In the genomic region with DNA sequence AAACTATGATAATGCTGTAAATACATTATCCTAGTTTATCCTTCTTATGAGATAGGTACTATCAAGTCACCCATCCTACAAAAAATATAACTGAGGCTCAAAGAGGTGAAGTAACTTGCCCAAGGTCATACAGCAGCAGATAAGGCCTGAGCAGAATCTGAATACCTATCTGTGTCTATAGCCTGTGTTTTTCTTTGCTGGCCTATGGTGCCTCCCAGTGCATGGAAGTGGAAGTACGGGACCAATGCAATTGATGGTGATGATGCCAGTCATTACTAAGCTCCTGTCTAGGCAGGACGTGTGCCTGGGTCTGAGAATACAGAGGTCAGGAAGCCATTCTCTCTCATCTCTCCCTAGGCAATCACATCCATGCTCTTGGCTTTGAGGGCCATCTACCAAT, we compare ENCODE assay signal across 8 cellular contexts.
DNase-seq lines count a peak whose midpoint lies in the region; ATAC-seq lines count a peak whose summit lies in the region.

No MANE protein-coding gene starts in this region.

- H3K9me3 Mint-ChIP-seq in activated T-helper 17 cell treated with anti-CD3 and anti-CD28 coated beads, Interleukin-2, amount 50 U/mL, for 72 hours = no peaks in the 10 kb centered on the region

- ATAC-seq in GM19043 (IDR thresholded peaks at IDR 0.05; ENCODE audit: low read depth, unreplicated experiment) = peak; percentile 89
- peak; percentile 89 for ATAC-seq in HG03103 (IDR thresholded peaks at IDR 0.05; ENCODE audit: low read depth, unreplicated experiment)
- peak; percentile 84 for ATAC-seq in activated T-helper 17 cell treated with anti-CD3 and anti-CD28 coated beads, Interleukin-2, amount 50 U/mL, for 72 hours (replicated peaks)

- no peaks in the 10 kb centered on the region for H3K36me3 Mint-ChIP-seq in activated T-helper 17 cell treated with anti-CD3 and anti-CD28 coated beads, Interleukin-2, amount 50 U/mL, for 72 hours (ENCODE audit: low read depth)

- no peak overlapping the region for H3K27ac Mint-ChIP-seq in activated T-helper 17 cell treated with anti-CD3 and anti-CD28 coated beads, Interleukin-2, amount 50 U/mL, for 72 hours

- H3K4me1 Mint-ChIP-seq in activated T-helper 17 cell treated with anti-CD3 and anti-CD28 coated beads, Interleukin-2, amount 50 U/mL, for 72 hours = peaks cover 5% of the 10 kb centered on the region

- H3K27me3 Mint-ChIP-seq in activated T-helper 17 cell treated with anti-CD3 and anti-CD28 coated beads, Interleukin-2, amount 50 U/mL, for 72 hours = no peaks in the 10 kb centered on the region

- H3K4me3 Mint-ChIP-seq in activated T-helper 17 cell treated with anti-CD3 and anti-CD28 coated beads, Interleukin-2, amount 50 U/mL, for 72 hours = no peak overlapping the region

- DNase-seq in DMS53 (lab: John Stamatoyannopoulos, UW) (peak; percentile 80), NCI-H748 (lab: John Stamatoyannopoulos, UW; ENCODE audit: unreplicated experiment) (peak; percentile 50), iPS DF 4.7 (ENCODE audit: extremely low read depth, low spot score) (peak; percentile 41), activated gamma-delta T cell treated with Interleukin-2 at 50 U/mL for 16 hours (no peak)
- peak; percentile 55 for DNase-seq in stimulated activated CD8-positive, alpha-beta memory T cell treated with anti-CD3 and anti-CD28 coated beads, Interleukin-4, amount 100 ng/mL, for 48 hours
